Comparison of ENCODE assay signal across 9 cellular contexts in the genomic region with DNA sequence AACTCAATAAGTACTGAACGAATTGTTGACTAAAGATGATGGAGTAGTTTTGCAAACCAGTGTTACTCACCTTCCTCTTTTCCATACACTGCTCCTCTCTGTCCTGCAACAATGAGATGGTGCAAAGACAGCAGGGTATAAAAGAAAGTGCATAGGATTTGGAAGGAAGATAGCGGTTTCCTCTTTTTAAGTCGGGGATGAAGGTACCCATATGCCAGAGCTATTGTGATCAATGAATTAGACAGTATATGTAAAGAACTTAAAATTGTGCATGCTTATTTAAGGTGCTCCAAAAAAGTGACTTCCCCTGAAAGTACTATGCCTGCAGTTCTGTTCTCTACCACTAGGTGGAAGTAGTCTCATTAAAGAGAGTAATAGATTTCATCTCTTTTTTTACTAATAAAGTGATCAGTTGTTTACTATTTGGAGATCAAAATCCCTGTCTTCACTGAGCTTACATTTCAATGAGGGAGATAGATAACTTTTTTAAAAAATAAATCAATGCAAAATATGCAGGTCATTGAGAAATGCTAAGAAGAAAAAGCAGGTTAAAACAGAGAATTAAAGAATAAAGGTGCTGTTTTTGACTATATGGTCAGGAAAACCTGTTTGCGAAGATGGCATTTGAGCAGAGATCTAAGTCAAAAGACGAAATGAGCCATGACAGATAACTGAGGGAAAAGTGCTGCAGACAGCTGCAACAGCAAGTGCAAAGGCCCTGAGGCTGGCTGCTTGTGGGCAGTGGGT.
DNase-seq lines count a peak whose midpoint lies in the region; TF ChIP-seq lines count a peak whose summit lies in the region.
"Had no signal": no experiment of that assay in that cellular context is flagged by ENCODE, and none has a peak within 500 bp of the region (broad histone marks: within the 10 kb centered on the region; RNA-seq: fewer than 3 reads in every experiment).

No MANE protein-coding gene starts in this region.

- no peak overlapping the region for H3K27ac ChIP-seq in parathyroid adenoma
- H3K27ac ChIP-seq: A549 had no signal

- H3K4me3 ChIP-seq in parathyroid adenoma (ENCODE audit: low read depth, low read length) = no peak overlapping the region
- H3K4me3 ChIP-seq: A549 had no signal

- peaks cover 19% of the 10 kb centered on the region for H3K9me3 Mint-ChIP-seq in chondrocyte (ENCODE audit: low read depth)

- H3K9me3 ChIP-seq in parathyroid adenoma (ENCODE audit: control insufficient read depth, low read length) = no peaks in the 10 kb centered on the region

- no peak overlapping the region for H3K4me2 ChIP-seq in parathyroid adenoma (ENCODE audit: low read length)
- H3K4me2 ChIP-seq: A549 had no signal

- TF ChIP-seq CTCF in chondrocyte (IDR thresholded peaks at IDR 0.05) (peak; percentile 82), parathyroid adenoma (IDR thresholded peaks at IDR 0.05) (peak; percentile 95)

- H3K4me1 Mint-ChIP-seq in chondrocyte (ENCODE audit: low read depth) = no peaks in the 10 kb centered on the region

- no peaks in the 10 kb centered on the region for H3K79me2 ChIP-seq in parathyroid adenoma

- no peaks in the 10 kb centered on the region for H3K27me3 ChIP-seq in parathyroid adenoma (ENCODE audit: control insufficient read depth, insufficient read depth, low read length)

- H3K4me3 Mint-ChIP-seq in chondrocyte (ENCODE audit: unreplicated experiment) = no peak overlapping the region

- no peaks in the 10 kb centered on the region for H3K27me3 Mint-ChIP-seq in chondrocyte (ENCODE audit: low read depth)

- H3K27ac Mint-ChIP-seq in chondrocyte (ENCODE audit: unreplicated experiment) = no peak overlapping the region

- no peak overlapping the region for H2AFZ ChIP-seq in parathyroid adenoma

- DNase-seq in DMS153 treated with DMSO at 0.1 percent for 48 hours (lab: John Stamatoyannopoulos, UW; ENCODE audit: unreplicated experiment) (peak; percentile 3), DMS153 (lab: John Stamatoyannopoulos, UW) (no peak), NCI-H146 (lab: John Stamatoyannopoulos, UW) (peak; percentile 37), chondrocyte (ENCODE audit: low spot score) (no peak), AG08396 (ENCODE audit: low spot score) (no peak), GDM1 (lab: John Stamatoyannopoulos, UW) (no peak), NCI-H187 (lab: John Stamatoyannopoulos, UW) (no peak)

- H3K36me3 ChIP-seq in parathyroid adenoma (ENCODE audit: control insufficient read depth, insufficient read depth, low read length) = no peaks in the 10 kb centered on the region

- H3K4me1 ChIP-seq in parathyroid adenoma = no peaks in the 10 kb centered on the region
- H3K4me1 ChIP-seq: A549 had no signal

- no peak overlapping the region for H3K9ac ChIP-seq in parathyroid adenoma

- peaks cover 1% of the 10 kb centered on the region for H3K36me3 Mint-ChIP-seq in chondrocyte (ENCODE audit: low read depth)

Comparison
In these comparisons a context has a peak if more than half of its experiments do, and no peak if none do; other contexts are left out.
1. DNase-seq: peak in DMS153 treated with DMSO at 0.1 percent for 48 hours (single experiment) and NCI-H146 (single experiment); none in DMS153 (single experiment), chondrocyte (single experiment), AG08396 (single experiment), GDM1 (single experiment) and NCI-H187 (0 of 2).